8 cellular contexts compared by ENCODE assay signal in genomic region chr21:41954654-41955499, GRCh38. TPM values are rescaled to one million over a fixed set of nuclear protein-coding genes. Genes with fewer than 3 reads are reported as not detected.
DNase-seq lines count a peak whose midpoint lies in the region; ATAC-seq, FAIRE-seq and TF ChIP-seq lines count a peak whose summit lies in the region.
"Had no signal": no experiment of that assay in that cellular context is flagged by ENCODE, and none has a peak within 500 bp of the region (broad histone marks: within the 10 kb centered on the region; RNA-seq: fewer than 3 reads in every experiment).

No MANE protein-coding gene starts in this region.

- peaks cover 14% of the 10 kb centered on the region for H3F3A ChIP-seq in DOHH2 (ENCODE audit: control insufficient read depth, insufficient read depth)

- H3K27me3 ChIP-seq in DOHH2 (ENCODE audit: control insufficient read depth, low read length) (no peaks in the 10 kb centered on the region), NT2/D1 (ENCODE audit: insufficient read depth, insufficient read length) (peaks cover 19% of the 10 kb centered on the region), bronchial epithelial cell (ENCODE audit: control insufficient read depth, insufficient read depth, low read length) (no peaks in the 10 kb centered on the region)

- peak; percentile 95 for FAIRE-seq in bronchial epithelial cell (lab: Jason Lieb, UNC)

- H3K9me3 ChIP-seq in DOHH2 (ENCODE audit: control insufficient read depth, insufficient read depth, low read length) (no peaks in the 10 kb centered on the region), NT2/D1 (ENCODE audit: insufficient read depth, low read length) (no peaks in the 10 kb centered on the region)

- H3K4me3 ChIP-seq in DOHH2 (ENCODE audit: low read length) (peak overlapping the region; percentile 60), NT2/D1 (ENCODE audit: insufficient read length, low read depth) (peak overlapping the region; percentile 53), bronchial epithelial cell (ENCODE audit: low read depth, low read length) (no peak overlapping the region)

- TF ChIP-seq CTCF in DOHH2 (IDR thresholded peaks at IDR 0.05; ENCODE audit: low read depth, low read length, poor library complexity, severe bottlenecking) (no peak), bronchial epithelial cell (IDR thresholded peaks at IDR 0.05; ENCODE audit: insufficient read depth, low read length, severe bottlenecking) (no peak)

- intact Hi-C loops in posterior vena cava (cut with DNase I) = no loop called here

- peak overlapping the region; percentile 87 for H3K9ac ChIP-seq in NT2/D1 (ENCODE audit: insufficient read length, low read depth)

- peaks cover 32% of the 10 kb centered on the region for H3K79me2 ChIP-seq in DOHH2 (ENCODE audit: control insufficient read depth, low read length)

- H3K4me1 ChIP-seq in DOHH2 (ENCODE audit: control insufficient read depth, low read length) (peaks cover 56% of the 10 kb centered on the region), NT2/D1 (ENCODE audit: insufficient read depth, insufficient read length) (peaks cover 49% of the 10 kb centered on the region)

- no peaks in the 10 kb centered on the region for H3K9me2 ChIP-seq in DOHH2 (replicated peaks; ENCODE audit: control insufficient read depth, low read length)

- peak overlapping the region; percentile 64 for H3K4me2 ChIP-seq in DOHH2 (ENCODE audit: low read length)

- H3K27ac ChIP-seq in DOHH2 (ENCODE audit: low read depth, low read length) = peak overlapping the region; percentile 86

- no peak for DNase-seq in NT2/D1 (ENCODE audit: low read depth, low spot score)
- DNase-seq in bronchial epithelial cell (ENCODE audit: low read depth) = no peak
- DNase-seq in posterior vena cava (ENCODE audit: low spot score) = peak; percentile 48
- no peak for DNase-seq in COLO668 (lab: John Stamatoyannopoulos, UW; ENCODE audit: unreplicated experiment)
- DNase-seq: NCI-H524 treated with DMSO at 0.1 percent for 48 hours had no signal

- H3K36me3 ChIP-seq in DOHH2 (ENCODE audit: control insufficient read depth, low read length) = no peaks in the 10 kb centered on the region
- H3K36me3 ChIP-seq in NT2/D1 (ENCODE audit: insufficient read depth, insufficient read length, low read length) = no peaks in the 10 kb centered on the region
- peaks cover 1% of the 10 kb centered on the region for H3K36me3 ChIP-seq in bronchial epithelial cell (ENCODE audit: control insufficient read depth, insufficient read depth, low read length)

- ATAC-seq in GM18858 (IDR thresholded peaks at IDR 0.05; ENCODE audit: unreplicated experiment) (no peak), GM21526 (IDR thresholded peaks at IDR 0.05; ENCODE audit: low FRiP score, unreplicated experiment) (no peak)

- H4K20me1 ChIP-seq in DOHH2 (ENCODE audit: control insufficient read depth, insufficient read depth, low read depth, low read length) = no peaks in the 10 kb centered on the region

RNA-seq across cellular contexts. Expression of gene C2CD2, which starts 1.1 kb away (rescaled TPM):
- total RNA-seq in bronchial epithelial cell = 6.6 and 16.6 TPM in 2 replicates
- 10 to 100 TPM; 28.0 to 43.1 TPM for total RNA-seq in posterior vena cava

RNA-seq across cellular contexts. Expression of gene ZBTB21, which starts 55.3 kb away (rescaled TPM):
- total RNA-seq in bronchial epithelial cell (6.6 and 12.5 TPM in 2 replicates), posterior vena cava (10 to 100 TPM; 12.6 to 25.6 TPM)
